In the genomic region with DNA sequence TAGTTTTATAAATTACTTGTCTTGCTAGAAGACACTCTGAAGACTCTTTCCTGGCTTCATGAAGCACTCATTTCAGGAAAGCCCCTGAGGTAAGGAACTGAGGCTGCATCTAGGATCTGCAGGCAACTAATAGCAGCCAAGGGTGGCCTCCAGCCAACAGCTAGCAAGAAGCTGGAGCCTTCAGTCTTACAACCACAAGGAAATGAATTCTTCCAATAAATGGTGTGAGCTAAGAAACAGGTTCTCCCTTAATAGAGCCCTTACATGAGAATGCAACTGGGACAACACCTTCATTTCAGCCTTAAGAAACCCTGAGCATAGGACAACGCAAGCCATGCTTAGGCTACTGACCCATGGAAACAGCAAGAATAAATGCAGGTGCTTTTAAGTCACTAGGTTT, we compare ENCODE assay signal across 21 cellular contexts.
"Had no signal": no experiment of that assay in that cellular context is flagged by ENCODE, and none has a peak within 500 bp of the region (broad histone marks: within the 10 kb centered on the region; RNA-seq: fewer than 3 reads in every experiment).

No MANE protein-coding gene starts in this region.

- H3K36me3 ChIP-seq: breast epithelium, thyroid gland had no signal

- H3K27ac Mint-ChIP-seq: activated naive CD4-positive, alpha-beta T cell treated with anti-CD3 and anti-CD28 coated beads, Interleukin-2, amount 50 U/mL, for 24 hours; WTC11 had no signal

- H3K9me3 Mint-ChIP-seq: activated naive CD4-positive, alpha-beta T cell treated with anti-CD3 and anti-CD28 coated beads, Interleukin-2, amount 50 U/mL, for 24 hours; central memory CD8-positive, alpha-beta T cell; neural crest cell; WTC11 had no signal

- H3K27me3 ChIP-seq: breast epithelium, thyroid gland had no signal

- H3K36me3 Mint-ChIP-seq: activated naive CD4-positive, alpha-beta T cell treated with anti-CD3 and anti-CD28 coated beads, Interleukin-2, amount 50 U/mL, for 24 hours; WTC11 had no signal

- H3K4me1 ChIP-seq: breast epithelium, thyroid gland had no signal

- H3K4me3 Mint-ChIP-seq: activated naive CD4-positive, alpha-beta T cell treated with anti-CD3 and anti-CD28 coated beads, Interleukin-2, amount 50 U/mL, for 24 hours; central memory CD8-positive, alpha-beta T cell; neural crest cell; WTC11 had no signal

- H3K27ac ChIP-seq: breast epithelium, coronary artery, thyroid gland had no signal

- ATAC-seq: left ventricle myocardium superior, sciatic nerve, WTC11 had no signal

- DNase-seq: activated gamma-delta T cell treated with Interleukin-2 at 50 U/mL for 16 hours; activated T-cell treated with anti-CD3 and anti-CD28 coated beads, Interleukin-2, amount 50 U/mL, for 1 hour; anterior cingulate cortex; foreskin melanocyte; kidney glomerular epithelial cell; left ventricle myocardium superior; mammary epithelial cell; midbrain; occipital lobe; stimulated activated CD4-positive, alpha-beta T cell treated with anti-CD3 and anti-CD28 coated beads, Interleukin-4, amount 100 ng/mL, for 1 hour; stimulated activated naive CD4-positive, alpha-beta T cell treated with Interleukin-2 at 50 U/mL for 16 hours; substantia nigra; T-helper 1 cell; thyroid gland had no signal

- H3K4me1 Mint-ChIP-seq: activated naive CD4-positive, alpha-beta T cell treated with anti-CD3 and anti-CD28 coated beads, Interleukin-2, amount 50 U/mL, for 24 hours; central memory CD8-positive, alpha-beta T cell; neural crest cell; WTC11 had no signal

- H3K4me3 ChIP-seq: breast epithelium, coronary artery, thyroid gland had no signal

- H3K9me3 ChIP-seq: breast epithelium, thyroid gland had no signal
